Comparison of ENCODE assay signal across 18 cellular contexts in the genomic region with DNA sequence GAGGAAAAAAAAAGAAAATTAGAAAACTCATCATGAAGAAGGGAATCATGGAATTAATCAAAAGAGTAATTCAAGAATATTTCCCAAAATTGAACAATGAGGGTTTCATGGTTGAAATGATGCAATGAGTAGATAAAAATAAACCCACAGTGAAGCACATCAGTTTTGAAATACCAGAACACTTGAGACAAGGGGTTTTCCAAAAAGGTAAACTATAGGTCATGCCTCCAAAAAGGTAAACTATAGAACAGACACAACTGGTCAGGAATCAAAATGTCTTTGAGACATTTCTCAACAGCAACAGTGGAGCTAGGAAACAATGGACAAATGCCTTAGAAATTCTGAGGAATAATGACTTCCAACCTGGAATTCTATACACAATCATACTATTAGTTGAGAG.
DNase-seq lines count a peak whose midpoint lies in the region; ATAC-seq, FAIRE-seq and TF ChIP-seq lines count a peak whose summit lies in the region.
"Had no signal": no experiment of that assay in that cellular context is flagged by ENCODE, and none has a peak within 500 bp of the region (broad histone marks: within the 10 kb centered on the region; RNA-seq: fewer than 3 reads in every experiment).

No MANE protein-coding gene starts in this region.

- in situ Hi-C loops in GM13976 (cut with MboI; ENCODE audit: low sequenced_read_pairs, unreplicated experiment): no loop called here
- in situ Hi-C loops in GM12878 (cut with MboI): no loop called here

- H3K36me3 ChIP-seq in GM12878 (ENCODE audit: control insufficient read depth in 2 of 2, insufficient read depth in 2 of 2, low read length in 1 of 2): no peaks in the 10 kb centered on the region
- H3K36me3 ChIP-seq: BE2C had no signal

- no peak overlapping the region for H2AFZ ChIP-seq in GM12878 (ENCODE audit: control insufficient read depth, low read depth, low read length)
- H2AFZ ChIP-seq: GM23248 had no signal

- no peak for TF ChIP-seq POLR2A in GM12878 (IDR thresholded peaks at IDR 0.05; ENCODE audit: low read depth, low read length)

- H3K4me1 Mint-ChIP-seq in activated T-cell treated with anti-CD3 and anti-CD28 coated beads, Interleukin-2, amount 50 U/mL, for 72 hours (ENCODE audit: low read depth): peaks cover 7% of the 10 kb centered on the region
- H3K4me1 Mint-ChIP-seq: CD4-positive, alpha-beta memory T cell had no signal

- TF ChIP-seq RAD21 in GM12878 (IDR thresholded peaks at IDR 0.05; ENCODE audit: insufficient read depth, low read depth, low read length): no peak

- DNase-seq in GM13976 (ENCODE audit: low spot score) (peak; percentile 17), GM12878 (ENCODE audit: low read depth, low spot score) (no peak), KG1 (lab: John Stamatoyannopoulos, UW) (no peak)
- DNase-seq in activated T-cell treated with anti-CD3 and anti-CD28 coated beads, Interleukin-2, amount 50 U/mL, for 72 hours: no peak
- DNase-seq: BE2C; CD4-positive, alpha-beta memory T cell; DMS79; GM23248; IMR-90; KBM-7 had no signal

- CTCF ChIA-PET in GM12878 (lab: Yijun Ruan, JAX): interaction anchor here (1.4 kb wide), 2 partner anchors 26 to 30 kb away, joined by 3 read pairs; no protein-coding TSS in a partner anchor

- TF ChIP-seq CTCF in GM13976 (IDR thresholded peaks at IDR 0.05; ENCODE audit: borderline replicate concordance, control extremely low read depth, extremely low read depth, insufficient read depth, missing control alignments) (no peak), GM12878 (IDR thresholded peaks at IDR 0.05 in 2 of 3, conservative IDR thresholded peaks at IDR 0.05 in 1 of 3; ENCODE audit: control insufficient read depth in 2 of 3, extremely low read depth in 1 of 3, insufficient read depth in 1 of 3, low read depth in 3 of 3, low read length in 3 of 3) (no peak)

- H3K4me1 ChIP-seq in GM12878 (ENCODE audit: control insufficient read depth, insufficient read depth, low read length): no peaks in the 10 kb centered on the region
- H3K4me1 ChIP-seq: BE2C had no signal

- no peaks in the 10 kb centered on the region for H3K27me3 ChIP-seq in GM12878 (replicated peaks in 1 of 2; ENCODE audit: control insufficient read depth in 2 of 2, insufficient read depth in 2 of 2, low read length in 1 of 2)
- H3K27me3 ChIP-seq: BE2C had no signal

- SMC1A ChIA-PET in GM12878 (lab: Charles Lee; ENCODE audit: uncharacterized antibody, unreplicated experiment): no interaction called here

- peak; percentile 87 for ATAC-seq in GM18868 (IDR thresholded peaks at IDR 0.05; ENCODE audit: unreplicated experiment)
- peak; percentile 68 for ATAC-seq in HG03432 (IDR thresholded peaks at IDR 0.05; ENCODE audit: unreplicated experiment)
- peak; percentile 77 for ATAC-seq in GM12878
- ATAC-seq in activated T-cell treated with anti-CD3 and anti-CD28 coated beads, Interleukin-2, amount 50 U/mL, for 72 hours (replicated peaks in 1 of 2): no peak
- ATAC-seq in GM21717 (IDR thresholded peaks at IDR 0.05; ENCODE audit: unreplicated experiment): no peak
- ATAC-seq: HCT116 had no signal

- no peak overlapping the region for H3K4me2 ChIP-seq in GM12878 (ENCODE audit: control insufficient read depth, insufficient read depth)

- H3K9me3 Mint-ChIP-seq in activated T-cell treated with anti-CD3 and anti-CD28 coated beads, Interleukin-2, amount 50 U/mL, for 72 hours: no peaks in the 10 kb centered on the region

- RAD21 ChIA-PET in GM12878 (lab: Charles Lee; ENCODE audit: unreplicated experiment): no interaction called here

- H4K20me1 ChIP-seq in GM12878 (ENCODE audit: control insufficient read depth, insufficient read depth): no peaks in the 10 kb centered on the region

- no peak overlapping the region for H3K9ac ChIP-seq in GM12878 (ENCODE audit: control insufficient read depth, insufficient read depth, low read length)
- H3K9ac ChIP-seq: GM23248 had no signal

- no peak overlapping the region for H3K27ac Mint-ChIP-seq in activated T-cell treated with anti-CD3 and anti-CD28 coated beads, Interleukin-2, amount 50 U/mL, for 72 hours
- H3K27ac Mint-ChIP-seq: CD4-positive, alpha-beta memory T cell had no signal

- no TSS peak for BruUV-seq in GM12878 (replicated peaks; lab: Mats Ljungman, UMichigan)

- no peak overlapping the region for H3K4me3 ChIP-seq in GM12878
- H3K4me3 ChIP-seq: GM23248 had no signal

- H3K27ac ChIP-seq in GM12878 (ENCODE audit: control insufficient read depth, insufficient read depth): no peak overlapping the region
- H3K27ac ChIP-seq: C4-2B, GM23248 had no signal

- H3K27me3 Mint-ChIP-seq in activated T-cell treated with anti-CD3 and anti-CD28 coated beads, Interleukin-2, amount 50 U/mL, for 72 hours (ENCODE audit: low read depth): peaks cover 9% of the 10 kb centered on the region

- intact Hi-C loops in GM12878 (cut with micrococcal nuclease; ENCODE audit: unreplicated experiment): no loop called here

- H3K9me3 ChIP-seq in GM12878 (replicated peaks; ENCODE audit: control insufficient read depth, insufficient read depth, low read length): no peaks in the 10 kb centered on the region
- H3K9me3 ChIP-seq: BE2C had no signal

- H3K4me3 Mint-ChIP-seq in activated T-cell treated with anti-CD3 and anti-CD28 coated beads, Interleukin-2, amount 50 U/mL, for 72 hours: no peak overlapping the region
- H3K4me3 Mint-ChIP-seq: CD4-positive, alpha-beta memory T cell had no signal

- TF ChIP-seq EP300 in GM12878 (IDR thresholded peaks at IDR 0.05; ENCODE audit: borderline replicate concordance in 1 of 2, control insufficient read depth in 1 of 2, low read depth in 2 of 2, low read length in 2 of 2): no peak

- H3K79me2 ChIP-seq in GM12878 (ENCODE audit: control insufficient read depth, insufficient read depth, low read length): no peaks in the 10 kb centered on the region

- no peak for FAIRE-seq in GM12878 (lab: Jason Lieb, UNC)
- FAIRE-seq: GM12892, GM19239, H54 had no signal

- POLR2A ChIA-PET in GM12878 (lab: Charles Lee): no interaction called here

- H3K36me3 Mint-ChIP-seq in activated T-cell treated with anti-CD3 and anti-CD28 coated beads, Interleukin-2, amount 50 U/mL, for 72 hours (ENCODE audit: insufficient read depth in 2 of 2): no peaks in the 10 kb centered on the region
- H3K36me3 Mint-ChIP-seq: CD4-positive, alpha-beta memory T cell had no signal

TF ChIP-seq in GM12878, 131 proteins besides CTCF, POLR2A, EP300 and RAD21 (continues in another document):
- TF ChIP-seq MEF2A (IDR thresholded peaks at IDR 0.05; ENCODE audit: insufficient read depth, low read depth, low read length): 0 out of 2 replicates have a peak, but pooled peaks have one; percentile 44
- peak; percentile 45; the same call in 1 of the 2 replicates for TF ChIP-seq EED (IDR thresholded peaks at IDR 0.05; ENCODE audit: low read depth)
- TF ChIP-seq ASH2L (IDR thresholded peaks at IDR 0.05; ENCODE audit: borderline replicate concordance, low read depth): no peak
- no peak for TF ChIP-seq POLR2AphosphoS2 (IDR thresholded peaks at IDR 0.05; ENCODE audit: low read depth, low read length)
- no peak for TF ChIP-seq SMAD1 (IDR thresholded peaks at IDR 0.05; ENCODE audit: low read depth, partially characterized antibody)
- no peak for TF ChIP-seq ZNF687 (IDR thresholded peaks at IDR 0.05)
- TF ChIP-seq RUNX3 (IDR thresholded peaks at IDR 0.05; ENCODE audit: low read length): peak; percentile 33; the same call in 1 of the 2 replicates
- peak; percentile 41; the same call in 1 of the 2 replicates for TF ChIP-seq JUNB (IDR thresholded peaks at IDR 0.05)
- no peak for TF ChIP-seq HCFC1 (IDR thresholded peaks at IDR 0.05; ENCODE audit: low read length)

Comparison
In these comparisons a context has a peak if more than half of its experiments do, and no peak if none do; other contexts are left out.
1. ATAC-seq: peak in GM18868 (single experiment), HG03432 (single experiment) and GM12878 (single experiment); none in activated T-cell treated with anti-CD3 and anti-CD28 coated beads, Interleukin-2, amount 50 U/mL, for 72 hours (0 of 2) and GM21717 (single experiment).